Comparison of ENCODE assay signal across 22 cellular contexts in genomic region chr4:56843421-56843899, GRCh38. TPM values are rescaled to one million over a fixed set of nuclear protein-coding genes. Genes with fewer than 3 reads are reported as not detected.
DNase-seq lines count a peak whose midpoint lies in the region; FAIRE-seq and TF ChIP-seq lines count a peak whose summit lies in the region.
"Had no signal": no experiment of that assay in that cellular context is flagged by ENCODE, and none has a peak within 500 bp of the region (broad histone marks: within the 10 kb centered on the region; RNA-seq: fewer than 3 reads in every experiment).

No MANE protein-coding gene starts in this region.

- CTCF ChIA-PET in activated naive CD4-positive, alpha-beta T cell treated with anti-CD3 and anti-CD28 coated beads for 36 hours (lab: Charles Lee) = no interaction called here

- H3K27ac ChIP-seq in osteoblast (ENCODE audit: low read depth, low read length) = no peak overlapping the region
- H3K27ac ChIP-seq: skin epidermis had no signal

- H2AFZ ChIP-seq in osteoblast (ENCODE audit: low read length) = peak overlapping the region; percentile 15

- H3K9me3 ChIP-seq in osteoblast (ENCODE audit: low read depth, low read length) = no peaks in the 10 kb centered on the region

- no peaks in the 10 kb centered on the region for H3K4me1 ChIP-seq in osteoblast (ENCODE audit: insufficient read depth, low read length)

- no peak overlapping the region for H3K4me2 ChIP-seq in osteoblast (ENCODE audit: insufficient read depth, low read length)

- DNase-seq in GM12891 (ENCODE audit: insufficient read length, low spot score) = no peak
- DNase-seq in LNCaP clone FGC (ENCODE audit: low read depth) = peak; percentile 33
- DNase-seq in fibroblast of villous mesenchyme (ENCODE audit: low read depth) = peak; percentile 8
- no peak for DNase-seq in osteoblast (ENCODE audit: insufficient read length, low spot score, missing footprints)
- DNase-seq in HuH-7.5 (ENCODE audit: low spot score) = no peak
- no peak for DNase-seq in RKO (ENCODE audit: low spot score)
- no peak for DNase-seq in DMS53 (lab: John Stamatoyannopoulos, UW)
- no peak for DNase-seq in activated naive CD4-positive, alpha-beta T cell treated with anti-CD3 and anti-CD28 coated beads for 36 hours
- DNase-seq: activated CD4-positive, alpha-beta T cell treated with anti-CD3 and anti-CD28 coated beads, Interleukin-2, amount 50 U/mL, for 4 hours; activated naive CD8-positive, alpha-beta T cell treated with anti-CD3 and anti-CD28 coated beads, Interleukin-2, amount 10 ng/mL, durations not matched to agents 7 days and 5 days; caudate nucleus; CD8-positive, alpha-beta T cell; effector CD4-positive, alpha-beta T cell; kidney glomerular epithelial cell; NCI-H1436; NCI-H2171; NCI-H748 treated with DMSO at 0.1 percent for 48 hours; OCI-M1; SIG-M5; stimulated activated CD4-positive, alpha-beta T cell treated with anti-CD3 and anti-CD28 coated beads, Interleukin-4, amount 100 ng/mL, for 4 hours had no signal

- H3K27me3 Mint-ChIP-seq in activated naive CD4-positive, alpha-beta T cell treated with anti-CD3 and anti-CD28 coated beads for 36 hours (ENCODE audit: low read depth) = no peaks in the 10 kb centered on the region
- H3K27me3 Mint-ChIP-seq: activated naive CD8-positive, alpha-beta T cell treated with anti-CD3 and anti-CD28 coated beads, Interleukin-2, amount 10 ng/mL, durations not matched to agents 7 days and 5 days had no signal

- no peaks in the 10 kb centered on the region for H4K20me1 ChIP-seq in osteoblast (ENCODE audit: insufficient read depth, low read length)

- intact Hi-C loops in activated naive CD4-positive, alpha-beta T cell treated with anti-CD3 and anti-CD28 coated beads for 36 hours (cut with micrococcal nuclease) = no loop called here

- no peaks in the 10 kb centered on the region for H3K27me3 ChIP-seq in osteoblast (ENCODE audit: insufficient read depth, low read length)

- no peaks in the 10 kb centered on the region for H3K36me3 Mint-ChIP-seq in activated naive CD4-positive, alpha-beta T cell treated with anti-CD3 and anti-CD28 coated beads for 36 hours (ENCODE audit: low read depth)
- H3K36me3 Mint-ChIP-seq: activated naive CD8-positive, alpha-beta T cell treated with anti-CD3 and anti-CD28 coated beads, Interleukin-2, amount 10 ng/mL, durations not matched to agents 7 days and 5 days; CD8-positive, alpha-beta T cell had no signal

- H3K4me3 Mint-ChIP-seq in activated naive CD4-positive, alpha-beta T cell treated with anti-CD3 and anti-CD28 coated beads for 36 hours = no peak overlapping the region
- H3K4me3 Mint-ChIP-seq: activated naive CD8-positive, alpha-beta T cell treated with anti-CD3 and anti-CD28 coated beads, Interleukin-2, amount 10 ng/mL, durations not matched to agents 7 days and 5 days; CD8-positive, alpha-beta T cell had no signal

- H3K79me2 ChIP-seq in osteoblast (ENCODE audit: insufficient read depth, low read length) = no peaks in the 10 kb centered on the region

- no peaks in the 10 kb centered on the region for H3K4me1 Mint-ChIP-seq in activated naive CD4-positive, alpha-beta T cell treated with anti-CD3 and anti-CD28 coated beads for 36 hours (ENCODE audit: low read depth)
- H3K4me1 Mint-ChIP-seq: activated naive CD8-positive, alpha-beta T cell treated with anti-CD3 and anti-CD28 coated beads, Interleukin-2, amount 10 ng/mL, durations not matched to agents 7 days and 5 days had no signal

- TF ChIP-seq POLR2A in GM12891 (IDR thresholded peaks at IDR 0.05; ENCODE audit: low read depth, low read length) = no peak

- H3K36me3 ChIP-seq in osteoblast (ENCODE audit: insufficient read depth, low read length) = no peaks in the 10 kb centered on the region

- peak; percentile 35 for FAIRE-seq in GM12891 (lab: Jason Lieb, UNC)

- H3K4me3 ChIP-seq in LNCaP clone FGC (ENCODE audit: low read depth, low read length) (no peak overlapping the region), fibroblast of villous mesenchyme (ENCODE audit: low read depth, low read length) (no peak overlapping the region), osteoblast (ENCODE audit: insufficient read depth, low read length) (no peak overlapping the region)
- H3K4me3 ChIP-seq: skin epidermis had no signal

- no peaks in the 10 kb centered on the region for H3K9me3 Mint-ChIP-seq in activated naive CD4-positive, alpha-beta T cell treated with anti-CD3 and anti-CD28 coated beads for 36 hours
- H3K9me3 Mint-ChIP-seq: activated naive CD8-positive, alpha-beta T cell treated with anti-CD3 and anti-CD28 coated beads, Interleukin-2, amount 10 ng/mL, durations not matched to agents 7 days and 5 days; CD8-positive, alpha-beta T cell had no signal

- H3K27ac Mint-ChIP-seq in activated naive CD4-positive, alpha-beta T cell treated with anti-CD3 and anti-CD28 coated beads for 36 hours = no peak overlapping the region
- H3K27ac Mint-ChIP-seq: activated naive CD8-positive, alpha-beta T cell treated with anti-CD3 and anti-CD28 coated beads, Interleukin-2, amount 10 ng/mL, durations not matched to agents 7 days and 5 days; CD8-positive, alpha-beta T cell had no signal

- TF ChIP-seq CTCF in LNCaP clone FGC (IDR thresholded peaks at IDR 0.05; ENCODE audit: control insufficient read depth, extremely low read depth, insufficient read depth) = no peak
- no peak for TF ChIP-seq CTCF in fibroblast of villous mesenchyme (IDR thresholded peaks at IDR 0.05; ENCODE audit: insufficient read depth, low read depth, low read length)
- no peak for TF ChIP-seq CTCF in osteoblast (IDR thresholded peaks at IDR 0.05; ENCODE audit: extremely low read depth, low read depth, low read length)

TF ChIP-seq in GM12891, 5 proteins besides CTCF, POLR2A, EP300 and RAD21:
- TF ChIP-seq POLR2AphosphoS5 (IDR thresholded peaks at IDR 0.05; ENCODE audit: low read depth, low read length) (no peak), POU2F2 (IDR thresholded peaks at IDR 0.05; ENCODE audit: low read depth, low read length) (no peak), TAF1 (IDR thresholded peaks at IDR 0.05; ENCODE audit: low read depth, low read length) (no peak), PAX5 (IDR thresholded peaks at IDR 0.05; ENCODE audit: insufficient read depth, low read length, severe bottlenecking) (no peak), SPI1 (IDR thresholded peaks at IDR 0.05; ENCODE audit: low read depth, low read length) (no peak)

RNA-seq across cellular contexts. Expression of gene SPINK2, which starts 22.0 kb away (rescaled TPM):
- polyA plus RNA-seq in GM12891 (2012; ENCODE audit: low read depth, missing spikeins) = 1.1 TPM
- total RNA-seq in fibroblast of villous mesenchyme (not detected in 2 replicates), osteoblast (not detected in 2 replicates)
- total RNA-seq in activated naive CD4-positive, alpha-beta T cell treated with anti-CD3 and anti-CD28 coated beads for 36 hours = 1 to 10 TPM in 1 of 2 experiments, under 1 TPM in 1; 0.83 to 1.4 TPM
- total RNA-seq: fibroblast of lung had no signal
- polyA plus RNA-seq: fibroblast of lung had no signal

Comparison
In these comparisons a context has a peak if more than half of its experiments do, and no peak if none do; other contexts are left out.
1. DNase-seq: peak in LNCaP clone FGC (single experiment) and fibroblast of villous mesenchyme (single experiment); none in GM12891 (single experiment), osteoblast (single experiment), HuH-7.5 (single experiment), RKO (single experiment), DMS53 (single experiment) and activated naive CD4-positive, alpha-beta T cell treated with anti-CD3 and anti-CD28 coated beads for 36 hours (single experiment).